In the genomic region with DNA sequence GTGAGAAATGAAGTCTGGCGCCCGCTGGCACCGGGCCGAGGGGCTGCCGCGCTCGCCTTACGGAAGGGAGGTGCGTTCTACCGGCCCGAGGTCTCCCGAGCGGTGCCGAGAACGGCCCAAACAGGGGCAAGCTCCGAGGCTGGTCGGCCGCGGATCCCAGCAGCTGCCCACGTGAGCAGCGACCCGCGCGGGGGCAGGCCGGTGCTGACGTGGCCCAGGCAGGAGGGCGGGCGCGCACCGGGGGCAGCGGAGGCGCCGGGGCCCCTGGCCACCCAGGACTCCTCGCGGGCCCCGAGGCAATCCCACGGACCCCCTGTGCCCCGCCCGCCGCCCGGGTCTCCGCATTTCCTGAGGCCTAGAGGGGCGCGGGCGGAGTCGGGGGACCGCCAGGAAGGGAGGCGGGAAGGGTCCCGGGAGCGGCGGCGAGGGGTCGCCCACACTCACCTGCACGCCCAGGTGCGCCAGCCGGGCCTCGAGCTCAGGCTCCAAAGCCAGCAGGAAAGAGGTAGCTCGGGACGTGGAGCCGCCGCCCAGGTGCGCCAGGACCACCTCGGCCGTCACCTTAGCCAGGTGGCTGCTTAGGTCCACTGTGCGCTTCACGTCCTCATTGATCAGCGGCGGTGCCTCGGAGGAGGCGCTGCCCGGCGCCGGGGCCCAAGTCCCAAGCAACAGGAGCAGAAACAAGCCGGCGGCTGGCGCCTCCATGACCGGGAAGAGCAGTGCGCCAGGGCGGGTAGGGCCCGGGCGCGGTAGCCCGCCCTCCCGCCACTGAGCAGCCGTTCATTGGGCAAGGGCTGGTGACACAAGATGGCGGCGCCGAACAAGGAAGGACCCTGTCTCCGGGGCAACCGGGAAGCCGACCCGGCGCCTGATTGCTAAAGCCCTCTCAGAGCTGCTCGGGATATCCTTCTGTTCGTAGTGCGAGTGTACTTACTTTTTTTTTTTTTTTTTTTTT, we compare ENCODE assay signal across 8 cellular contexts.
DNase-seq lines count a peak whose midpoint lies in the region; ATAC-seq and TF ChIP-seq lines count a peak whose summit lies in the region.

TSS of gene RPN1 (minus strand) at position 723 of the 955 bp plus-strand sequence. CDS start at position 705, 18 bp downstream.

- peak; percentile 96 for ATAC-seq in HG02623 (IDR thresholded peaks at IDR 0.05; ENCODE audit: unreplicated experiment)
- peak; percentile 99 for ATAC-seq in SK-N-SH treated with all-trans-retinoic acid at 6 μM for 48 hours

- H3K27ac Mint-ChIP-seq in activated naive CD4-positive, alpha-beta T cell treated with anti-CD3 and anti-CD28 coated beads, Interleukin-2, amount 50 U/mL, for 24 hours, result peak within 1 kb of the TSS; percentile 94

- H3K4me1 Mint-ChIP-seq in activated naive CD4-positive, alpha-beta T cell treated with anti-CD3 and anti-CD28 coated beads, Interleukin-2, amount 50 U/mL, for 24 hours, result peaks cover 37% of the 10 kb centered on the region

- DNase-seq in GM10266 (ENCODE audit: extremely low spot score) (peak; percentile 97), NCI-H1092 treated with DMSO at 0.1 percent for 48 hours (lab: John Stamatoyannopoulos, UW) (peak; percentile 93), globus pallidus (ENCODE audit: low spot score) (peak; percentile 90), nucleus accumbens (lab: John Stamatoyannopoulos, UW) (peak in 55 of 56 donors; percentile 53 to 96 (median 89)), superior temporal gyrus (ENCODE audit: extremely low spot score) (peak; percentile 95)

- H3K36me3 Mint-ChIP-seq in activated naive CD4-positive, alpha-beta T cell treated with anti-CD3 and anti-CD28 coated beads, Interleukin-2, amount 50 U/mL, for 24 hours, result no peaks in the 10 kb centered on the region

- H3K4me3 Mint-ChIP-seq in activated naive CD4-positive, alpha-beta T cell treated with anti-CD3 and anti-CD28 coated beads, Interleukin-2, amount 50 U/mL, for 24 hours, result peak within 1 kb of the TSS; percentile 93

- H3K27me3 Mint-ChIP-seq in activated naive CD4-positive, alpha-beta T cell treated with anti-CD3 and anti-CD28 coated beads, Interleukin-2, amount 50 U/mL, for 24 hours, result no peaks in the 10 kb centered on the region

- no peaks in the 10 kb centered on the region for H3K9me3 Mint-ChIP-seq in activated naive CD4-positive, alpha-beta T cell treated with anti-CD3 and anti-CD28 coated beads, Interleukin-2, amount 50 U/mL, for 24 hours

- TF ChIP-seq CTCF in GM10266 (IDR thresholded peaks at IDR 0.05; ENCODE audit: control insufficient read depth, insufficient read depth, low read depth, missing control alignments), result no peak

TF ChIP-seq in SK-N-SH treated with all-trans-retinoic acid at 6 μM for 48 hours, 23 proteins besides CTCF, POLR2A, EP300 and RAD21:
- no peak for TF ChIP-seq PPARA (CRISPR knock-in tag; IDR thresholded peaks at IDR 0.05; ENCODE audit: borderline replicate concordance)
- TF ChIP-seq, protein P1, sequence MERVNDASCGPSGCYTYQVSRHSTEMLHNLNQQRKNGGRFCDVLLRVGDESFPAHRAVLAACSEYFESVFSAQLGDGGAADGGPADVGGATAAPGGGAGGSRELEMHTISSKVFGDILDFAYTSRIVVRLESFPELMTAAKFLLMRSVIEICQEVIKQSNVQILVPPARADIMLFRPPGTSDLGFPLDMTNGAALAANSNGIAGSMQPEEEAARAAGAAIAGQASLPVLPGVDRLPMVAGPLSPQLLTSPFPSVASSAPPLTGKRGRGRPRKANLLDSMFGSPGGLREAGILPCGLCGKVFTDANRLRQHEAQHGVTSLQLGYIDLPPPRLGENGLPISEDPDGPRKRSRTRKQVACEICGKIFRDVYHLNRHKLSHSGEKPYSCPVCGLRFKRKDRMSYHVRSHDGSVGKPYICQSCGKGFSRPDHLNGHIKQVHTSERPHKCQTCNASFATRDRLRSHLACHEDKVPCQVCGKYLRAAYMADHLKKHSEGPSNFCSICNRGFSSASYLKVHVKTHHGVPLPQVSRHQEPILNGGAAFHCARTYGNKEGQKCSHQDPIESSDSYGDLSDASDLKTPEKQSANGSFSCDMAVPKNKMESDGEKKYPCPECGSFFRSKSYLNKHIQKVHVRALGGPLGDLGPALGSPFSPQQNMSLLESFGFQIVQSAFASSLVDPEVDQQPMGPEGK (CRISPR knock-in tag; IDR thresholded peaks at IDR 0.05; ENCODE audit: borderline replicate concordance), result no peak
- TF ChIP-seq GLIS3 (CRISPR knock-in tag; IDR thresholded peaks at IDR 0.05), result no peak
- no peak for TF ChIP-seq ZNF565 (CRISPR knock-in tag; conservative IDR thresholded peaks at IDR 0.05; ENCODE audit: low read depth)
- TF ChIP-seq RARB (CRISPR knock-in tag; IDR thresholded peaks at IDR 0.05), result no peak
- no peak for TF ChIP-seq ZC3H10 (CRISPR knock-in tag; IDR thresholded peaks at IDR 0.05)

Comparison
In these comparisons a context has a peak if more than half of its experiments do, and no peak if none do; other contexts are left out.
1. Peak in every context shown above with its lines: DNase-seq and ATAC-seq.